ENCODE assay signal across 17 cellular contexts in the genomic region with DNA sequence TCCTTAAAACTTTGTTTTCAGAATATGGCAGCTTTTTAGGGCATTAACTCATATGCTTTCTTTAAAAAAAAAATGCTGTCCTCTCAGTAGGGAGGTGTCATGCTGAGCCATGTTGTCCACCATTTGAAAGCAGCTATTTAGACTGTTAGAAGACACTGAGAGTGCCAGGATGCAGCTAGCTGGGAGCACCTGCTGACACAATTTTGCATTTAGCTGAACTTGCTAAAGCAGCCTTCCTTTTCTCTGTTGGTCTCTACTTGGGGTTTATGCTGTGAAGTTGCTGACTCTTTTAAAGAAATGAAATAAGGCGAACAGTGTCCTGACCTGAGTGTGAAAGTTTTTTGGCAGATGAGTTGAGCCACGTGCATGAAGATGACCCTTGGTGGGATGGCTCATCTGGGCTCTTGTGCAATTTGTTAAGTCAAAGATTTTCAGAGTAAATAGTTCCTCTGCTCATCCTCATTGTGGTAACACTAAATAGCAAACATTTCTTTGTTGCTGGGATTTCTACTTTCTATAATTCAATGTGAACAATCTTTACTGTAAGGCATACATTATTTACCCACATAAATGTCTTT.
DNase-seq lines count a peak whose midpoint lies in the region; ATAC-seq, FAIRE-seq and TF ChIP-seq lines count a peak whose summit lies in the region.
"Had no signal": no experiment of that assay in that cellular context is flagged by ENCODE, and none has a peak within 500 bp of the region (broad histone marks: within the 10 kb centered on the region; RNA-seq: fewer than 3 reads in every experiment).

No MANE protein-coding gene starts in this region.

- H3K27ac Mint-ChIP-seq in activated T-cell treated with anti-CD3 and anti-CD28 coated beads, Interleukin-2, amount 50 U/mL, for 72 hours: no peak overlapping the region

- BruUV-seq in HepG2 (replicated peaks; lab: Mats Ljungman, UMichigan): no TSS peak

- H3K27me3 ChIP-seq in HepG2 (ENCODE audit: control insufficient read depth in 1 of 2, insufficient read depth in 2 of 2, low read length in 2 of 2): no peaks in the 10 kb centered on the region
- H3K27me3 ChIP-seq: body of pancreas had no signal

- no peak for TF ChIP-seq CTCF in HepG2 (CRISPR knock-in tag; IDR thresholded peaks at IDR 0.05)

- no peak overlapping the region for H3K4me3 Mint-ChIP-seq in activated T-cell treated with anti-CD3 and anti-CD28 coated beads, Interleukin-2, amount 50 U/mL, for 72 hours

- no peaks in the 10 kb centered on the region for H3K9me3 ChIP-seq in HepG2 (ENCODE audit: low read length)
- H3K9me3 ChIP-seq: body of pancreas, thoracic aorta had no signal

- no peak for TF ChIP-seq POLR2A in HepG2 (IDR thresholded peaks at IDR 0.05; ENCODE audit: insufficient read depth in 1 of 2, low read depth in 2 of 2, low read length in 2 of 2)

- H3K4me2 ChIP-seq in HepG2 (ENCODE audit: low read depth, low read length): no peak overlapping the region

- in situ Hi-C loops in HepG2 (cut with HindIII; ENCODE audit: extremely low pct_ligation_motif_present, low pct_unique_long_range_greater_than_20kb): no loop called here

- H3K36me3 ChIP-seq in HepG2 (replicated peaks in 1 of 2; ENCODE audit: control insufficient read depth in 1 of 2, insufficient read depth in 2 of 2, low read length in 2 of 2): no peaks in the 10 kb centered on the region
- H3K36me3 ChIP-seq: thoracic aorta, WERI-Rb-1 had no signal

- no peak for TF ChIP-seq RAD21 in HepG2 (CRISPR knock-in tag; IDR thresholded peaks at IDR 0.05)

- H3K36me3 Mint-ChIP-seq in activated T-cell treated with anti-CD3 and anti-CD28 coated beads, Interleukin-2, amount 50 U/mL, for 72 hours (ENCODE audit: insufficient read depth in 2 of 2): no peaks in the 10 kb centered on the region

- H3K4me1 ChIP-seq in HepG2 (ENCODE audit: insufficient read depth, low read length): peaks cover 22% of the 10 kb centered on the region
- H3K4me1 ChIP-seq: body of pancreas had no signal

- H3K4me3 ChIP-seq in HepG2 (replicated peaks in 1 of 3; ENCODE audit: insufficient read depth in 1 of 3, low read depth in 2 of 3, low read length in 3 of 3): no peak overlapping the region
- H3K4me3 ChIP-seq: body of pancreas, thoracic aorta had no signal

- no peak overlapping the region for H3K9ac ChIP-seq in HepG2 (ENCODE audit: insufficient read depth, low read depth, low read length)

- FAIRE-seq in HepG2 (lab: Jason Lieb, UNC): peak; percentile 37

- no peak; the same call in 2 of the 3 replicates for ATAC-seq in HepG2
- no peak for ATAC-seq in HG03108 (IDR thresholded peaks at IDR 0.05; ENCODE audit: unreplicated experiment)
- ATAC-seq in activated T-cell treated with anti-CD3 and anti-CD28 coated beads, Interleukin-2, amount 50 U/mL, for 72 hours (replicated peaks in 1 of 2): no peak
- ATAC-seq: body of pancreas had no signal

- no peaks in the 10 kb centered on the region for H3K4me1 Mint-ChIP-seq in activated T-cell treated with anti-CD3 and anti-CD28 coated beads, Interleukin-2, amount 50 U/mL, for 72 hours (ENCODE audit: low read depth)

- H2AFZ ChIP-seq in HepG2 (ENCODE audit: low read length): no peak overlapping the region

- WGBS in HepG2 (ENCODE audit: low lambda C conversion rate): 57% methylated on average over 2 of the region's 2 CpGs

- TF ChIP-seq EP300 in HepG2 (IDR thresholded peaks at IDR 0.05; ENCODE audit: low read depth in 2 of 2, low read length in 2 of 2) (no peak), HepG2 (CRISPR knock-in tag; IDR thresholded peaks at IDR 0.05; ENCODE audit: borderline replicate concordance) (no peak)

- POLR2A ChIA-PET in HepG2 (lab: Yijun Ruan, JAX): no interaction called here

- no peaks in the 10 kb centered on the region for H4K20me1 ChIP-seq in HepG2 (ENCODE audit: insufficient read depth, low read length)

- DNase-seq in EH (ENCODE audit: low read depth) (peak; percentile 2), MV-4-11 (lab: John Stamatoyannopoulos, UW) (peak; percentile 27), cerebellar cortex (ENCODE audit: low spot score) (peak; percentile 34), HepG2 (ENCODE audit: low spot score) (no peak), SHP77 treated with DMSO at 0.1 percent for 48 hours (lab: John Stamatoyannopoulos, UW) (no peak), substantia nigra (lab: John Stamatoyannopoulos, UW) (no peak)
- no peak for DNase-seq in activated T-cell treated with anti-CD3 and anti-CD28 coated beads, Interleukin-2, amount 50 U/mL, for 72 hours
- DNase-seq: activated naive CD4-positive, alpha-beta T cell; body of pancreas; DMS153; effector CD8-positive, alpha-beta T cell; foreskin melanocyte; Kasumi-1; WERI-Rb-1 had no signal

- no peaks in the 10 kb centered on the region for H3K27me3 Mint-ChIP-seq in activated T-cell treated with anti-CD3 and anti-CD28 coated beads, Interleukin-2, amount 50 U/mL, for 72 hours (ENCODE audit: low read depth)
- H3K27me3 Mint-ChIP-seq: progenitor cell of endocrine pancreas had no signal

- intact Hi-C loops in HepG2 (cut with micrococcal nuclease; ENCODE audit: unreplicated experiment): no loop called here

- no peaks in the 10 kb centered on the region for H3K79me2 ChIP-seq in HepG2 (ENCODE audit: insufficient read depth, low read length)

- H3K9me3 Mint-ChIP-seq in activated T-cell treated with anti-CD3 and anti-CD28 coated beads, Interleukin-2, amount 50 U/mL, for 72 hours: no peaks in the 10 kb centered on the region

- H3K27ac ChIP-seq in HepG2 (ENCODE audit: extremely low read length, insufficient read depth, low read length) (no peak overlapping the region), substantia nigra (ENCODE audit: low read depth, low read length, poor library complexity, severe bottlenecking) (no peak overlapping the region)
- H3K27ac ChIP-seq: body of pancreas, thoracic aorta, WERI-Rb-1 had no signal

- CTCF ChIA-PET in HepG2 (lab: Yijun Ruan, JAX; ENCODE audit: low intra/inter-chr PET ratio, low total read pairs): no interaction called here

TF ChIP-seq in HepG2, 621 proteins besides CTCF, POLR2A, EP300 and RAD21:
- TF ChIP-seq GATAD2A (CRISPR knock-in tag; IDR thresholded peaks at IDR 0.05) (0 out of 2 replicates have a peak, but pooled peaks have one; percentile 20), TEAD2 (CRISPR knock-in tag; IDR thresholded peaks at IDR 0.05) (no peak), ARID5B (CRISPR knock-in tag; IDR thresholded peaks at IDR 0.05) (0 out of 2 replicates have a peak, but pooled peaks have one; percentile 12), ZC3H4 (CRISPR knock-in tag; IDR thresholded peaks at IDR 0.05; ENCODE audit: borderline replicate concordance) (no peak), CEBPG (CRISPR knock-in tag; IDR thresholded peaks at IDR 0.05) (0 out of 2 replicates have a peak, but pooled peaks have one; percentile 13), ZNF260 (CRISPR knock-in tag; IDR thresholded peaks at IDR 0.05; ENCODE audit: borderline replicate concordance, low read depth) (no peak), TCF7L2 (IDR thresholded peaks at IDR 0.05; ENCODE audit: low read depth, low read length) (no peak), MEIS2 (CRISPR knock-in tag; IDR thresholded peaks at IDR 0.05) (no peak), CEBPB (IDR thresholded peaks at IDR 0.05; ENCODE audit: borderline replicate concordance, low read depth, low read length) (peak; percentile 75; the same call in 1 of the 2 replicates), MXD4 (CRISPR knock-in tag; IDR thresholded peaks at IDR 0.05) (no peak), MTA3 (CRISPR knock-in tag; IDR thresholded peaks at IDR 0.05) (no peak)

Comparison
In these comparisons a context has a peak if more than half of its experiments do, and no peak if none do; other contexts are left out.
1. DNase-seq: peak in EH (single experiment), MV-4-11 (single experiment) and cerebellar cortex (single experiment); none in HepG2 (single experiment), SHP77 treated with DMSO at 0.1 percent for 48 hours (single experiment), activated T-cell treated with anti-CD3 and anti-CD28 coated beads, Interleukin-2, amount 50 U/mL, for 72 hours (0 of 2) and substantia nigra (0 of 49).